ENCODE assay signal across 23 cellular contexts in genomic region chr9:107079589-107079988, GRCh38.
A peak's percentile ranks its signal among the peaks of the same experiment; 100 is the strongest.
DNase-seq lines count a peak whose midpoint lies in the region; ATAC-seq, FAIRE-seq and TF ChIP-seq lines count a peak whose summit lies in the region.
"Had no signal": no experiment of that assay in that cellular context is flagged by ENCODE, and none has a peak within 500 bp of the region (broad histone marks: within the 10 kb centered on the region; RNA-seq: fewer than 3 reads in every experiment).

No MANE protein-coding gene starts in this region.

- no peak overlapping the region for H3K27ac Mint-ChIP-seq in neural progenitor cell
- H3K27ac Mint-ChIP-seq: CD14-positive monocyte; CD4-positive, alpha-beta T cell; GM23338; HFFc6 had no signal

- no peaks in the 10 kb centered on the region for H3K36me3 Mint-ChIP-seq in neural progenitor cell
- H3K36me3 Mint-ChIP-seq: CD14-positive monocyte; CD8-positive, alpha-beta memory T cell had no signal

- no peak for DNase-seq in HepG2 (ENCODE audit: low spot score)
- DNase-seq in right lobe of liver = no peak
- no peak for DNase-seq in left colon
- no peak for DNase-seq in neural progenitor cell (ENCODE audit: low spot score)
- no peak for DNase-seq in stimulated activated naive CD4-positive, alpha-beta T cell treated with Interleukin-2 at 50 U/mL for 16 hours (lab: John Stamatoyannopoulos, UW)
- DNase-seq: 8988T; ACHN; AML-193; BE2C; CD4-positive, alpha-beta T cell; CD8-positive, alpha-beta memory T cell; DMS 273 treated with DMSO at 0.1 percent for 48 hours; DND-41; HFFc6 had no signal

- intact Hi-C loops in HepG2 (cut with micrococcal nuclease; ENCODE audit: unreplicated experiment) (no loop called here), right lobe of liver (cut with DNase I) (no loop called here), left colon (cut with DNase I, micrococcal nuclease) (no loop called here)

- BruUV-seq in HepG2 (replicated peaks; lab: Mats Ljungman, UMichigan) = no TSS peak

- TF ChIP-seq EP300 in HepG2 (IDR thresholded peaks at IDR 0.05; ENCODE audit: low read depth in 2 of 2, low read length in 2 of 2) = no peak
- no peak for TF ChIP-seq EP300 in HepG2 (CRISPR knock-in tag; IDR thresholded peaks at IDR 0.05; ENCODE audit: borderline replicate concordance)

- H3K27ac ChIP-seq in HepG2 (ENCODE audit: extremely low read length, insufficient read depth, low read length) (no peak overlapping the region), right lobe of liver (no peak overlapping the region), neural progenitor cell (no peak overlapping the region)
- H3K27ac ChIP-seq: A549; BLaER1 treated with 17β-estradiol and CSF1 and Interleukin-3, amounts not matched to agents 10 nM and 100 nM had no signal

- CTCF ChIA-PET in HepG2 (lab: Yijun Ruan, JAX; ENCODE audit: low intra/inter-chr PET ratio, low total read pairs) = no interaction called here

- no peak for TF ChIP-seq RAD21 in HepG2 (CRISPR knock-in tag; IDR thresholded peaks at IDR 0.05)

- no peaks in the 10 kb centered on the region for H3K9me3 Mint-ChIP-seq in neural progenitor cell
- H3K9me3 Mint-ChIP-seq: CD4-positive, alpha-beta T cell; GM23338; HFFc6 had no signal

- 5% methylated on average over 1 of the region's 1 CpG for WGBS in HepG2 (ENCODE audit: low lambda C conversion rate)
- 71% methylated on average over 1 of the region's 1 CpG for WGBS in right lobe of liver (ENCODE audit: insufficient coverage, low coverage, low lambda C conversion rate, missing lambda C conversion rate)

- no peak for TF ChIP-seq POLR2A in HepG2 (IDR thresholded peaks at IDR 0.05; ENCODE audit: insufficient read depth in 1 of 2, low read depth in 2 of 2, low read length in 2 of 2)
- no peak for TF ChIP-seq POLR2A in right lobe of liver (IDR thresholded peaks at IDR 0.05)

- no peak overlapping the region for H3K4me3 Mint-ChIP-seq in neural progenitor cell
- H3K4me3 Mint-ChIP-seq: CD14-positive monocyte; CD4-positive, alpha-beta T cell; CD8-positive, alpha-beta memory T cell; GM23338; HFFc6 had no signal

- POLR2A ChIA-PET in HepG2 (lab: Yijun Ruan, JAX) = no interaction called here

- no peaks in the 10 kb centered on the region for H4K20me1 ChIP-seq in HepG2 (ENCODE audit: insufficient read depth, low read length)
- H4K20me1 ChIP-seq in neural progenitor cell (ENCODE audit: low read depth) = no peaks in the 10 kb centered on the region
- H4K20me1 ChIP-seq: BLaER1 treated with 17β-estradiol and CSF1 and Interleukin-3, amounts not matched to agents 10 nM and 100 nM had no signal

- H3K27me3 ChIP-seq in HepG2 (ENCODE audit: control insufficient read depth in 1 of 2, insufficient read depth in 2 of 2, low read length in 2 of 2) = no peaks in the 10 kb centered on the region
- no peaks in the 10 kb centered on the region for H3K27me3 ChIP-seq in right lobe of liver
- no peaks in the 10 kb centered on the region for H3K27me3 ChIP-seq in neural progenitor cell
- H3K27me3 ChIP-seq: BLaER1 treated with 17β-estradiol and CSF1 and Interleukin-3, amounts not matched to agents 10 nM and 100 nM had no signal

- H3K4me1 Mint-ChIP-seq in neural progenitor cell = no peaks in the 10 kb centered on the region
- H3K4me1 Mint-ChIP-seq: CD14-positive monocyte; CD8-positive, alpha-beta memory T cell; GM23338 had no signal

- no peaks in the 10 kb centered on the region for H3K79me2 ChIP-seq in HepG2 (ENCODE audit: insufficient read depth, low read length)
- H3K79me2 ChIP-seq in neural progenitor cell (ENCODE audit: low read depth) = no peaks in the 10 kb centered on the region

- TF ChIP-seq CTCF in HepG2 (CRISPR knock-in tag; IDR thresholded peaks at IDR 0.05) (no peak), right lobe of liver (IDR thresholded peaks at IDR 0.05) (no peak), neural progenitor cell (IDR thresholded peaks at IDR 0.05) (no peak)

- H3K9ac ChIP-seq in HepG2 (ENCODE audit: insufficient read depth, low read depth, low read length) = no peak overlapping the region
- H3K9ac ChIP-seq in neural progenitor cell = no peak overlapping the region
- H3K9ac ChIP-seq: BLaER1 treated with 17β-estradiol and CSF1 and Interleukin-3, amounts not matched to agents 10 nM and 100 nM had no signal

- H3K36me3 ChIP-seq in HepG2 (replicated peaks in 1 of 2; ENCODE audit: control insufficient read depth in 1 of 2, insufficient read depth in 2 of 2, low read length in 2 of 2) (no peaks in the 10 kb centered on the region), right lobe of liver (no peaks in the 10 kb centered on the region), neural progenitor cell (no peaks in the 10 kb centered on the region)
- H3K36me3 ChIP-seq: BE2C; BLaER1 treated with 17β-estradiol and CSF1 and Interleukin-3, amounts not matched to agents 10 nM and 100 nM; HAP-1 had no signal

- no peaks in the 10 kb centered on the region for H3K9me3 ChIP-seq in HepG2 (ENCODE audit: low read length)
- no peaks in the 10 kb centered on the region for H3K9me3 ChIP-seq in right lobe of liver
- H3K9me3 ChIP-seq in neural progenitor cell (ENCODE audit: low read depth) = no peaks in the 10 kb centered on the region
- H3K9me3 ChIP-seq: A549; BE2C; BLaER1 treated with 17β-estradiol and CSF1 and Interleukin-3, amounts not matched to agents 10 nM and 100 nM; HAP-1 had no signal

- H3K4me2 ChIP-seq in HepG2 (ENCODE audit: low read depth, low read length) (no peak overlapping the region), neural progenitor cell (no peak overlapping the region)
- H3K4me2 ChIP-seq: A549; BLaER1 treated with 17β-estradiol and CSF1 and Interleukin-3, amounts not matched to agents 10 nM and 100 nM; GM23338 had no signal

- no peaks in the 10 kb centered on the region for H3K27me3 Mint-ChIP-seq in neural progenitor cell (ENCODE audit: insufficient read depth, low read depth)

- H2AFZ ChIP-seq in HepG2 (ENCODE audit: low read length) (no peak overlapping the region), neural progenitor cell (replicated peaks) (peak overlapping the region; percentile 66)
- H2AFZ ChIP-seq: GM23338 had no signal

- H3K4me3 ChIP-seq in HepG2 (replicated peaks in 1 of 3; ENCODE audit: insufficient read depth in 1 of 3, low read depth in 2 of 3, low read length in 3 of 3) = no peak overlapping the region
- H3K4me3 ChIP-seq in right lobe of liver = no peak overlapping the region
- no peak overlapping the region for H3K4me3 ChIP-seq in neural progenitor cell
- H3K4me3 ChIP-seq: A549; BLaER1 treated with 17β-estradiol and CSF1 and Interleukin-3, amounts not matched to agents 10 nM and 100 nM; GM12878; GM23338; HAP-1 had no signal

- H3F3A ChIP-seq in neural progenitor cell (ENCODE audit: low read depth) = no peaks in the 10 kb centered on the region

- in situ Hi-C loops in HepG2 (cut with HindIII; ENCODE audit: extremely low pct_ligation_motif_present, low pct_unique_long_range_greater_than_20kb) = no loop called here

- ATAC-seq in HepG2 (no peak), right lobe of liver (no peak), left colon (peak; percentile 27), HG02678 (IDR thresholded peaks at IDR 0.05; ENCODE audit: unreplicated experiment) (no peak)
- ATAC-seq: A549, GM12878, GM23338 had no signal

- no peaks in the 10 kb centered on the region for H3K4me1 ChIP-seq in HepG2 (ENCODE audit: insufficient read depth, low read length)
- H3K4me1 ChIP-seq in right lobe of liver = no peaks in the 10 kb centered on the region
- H3K4me1 ChIP-seq in neural progenitor cell = no peaks in the 10 kb centered on the region
- H3K4me1 ChIP-seq: A549; BE2C; BLaER1 treated with 17β-estradiol and CSF1 and Interleukin-3, amounts not matched to agents 10 nM and 100 nM had no signal

- FAIRE-seq in HepG2 (lab: Jason Lieb, UNC) = no peak
- FAIRE-seq: A549, D721Med, G401.6, GM12878 had no signal

TF ChIP-seq in HepG2, 621 proteins besides CTCF, POLR2A, EP300 and RAD21:
- TF ChIP-seq MBD4 (IDR thresholded peaks at IDR 0.05; ENCODE audit: borderline replicate concordance, low read length) = no peak
- peak; percentile 73 for TF ChIP-seq PCBP2 (optimal IDR thresholded peaks at IDR 0.05; ENCODE audit: low read depth, low read length, poor library complexity, severe bottlenecking)
- peak; percentile 72 for TF ChIP-seq HNRNPK (IDR thresholded peaks at IDR 0.05; ENCODE audit: low read depth, low read length, poor library complexity, severe bottlenecking)
- no peak for TF ChIP-seq HOXA7 (CRISPR knock-in tag; IDR thresholded peaks at IDR 0.05)
- TF ChIP-seq GRHL1 (CRISPR knock-in tag; conservative IDR thresholded peaks at IDR 0.05) = no peak
- TF ChIP-seq ZNF644 (CRISPR knock-in tag; IDR thresholded peaks at IDR 0.05; ENCODE audit: low read depth) = no peak
